21 cellular contexts compared by ENCODE assay signal in genomic region chr7:112254709-112255387, GRCh38. TPM values are rescaled to one million over a fixed set of nuclear protein-coding genes. Genes with fewer than 3 reads are reported as not detected.
DNase-seq lines count a peak whose midpoint lies in the region; ATAC-seq, FAIRE-seq and TF ChIP-seq lines count a peak whose summit lies in the region.
"Had no signal": no experiment of that assay in that cellular context is flagged by ENCODE, and none has a peak within 500 bp of the region (broad histone marks: within the 10 kb centered on the region; RNA-seq: fewer than 3 reads in every experiment).

No MANE protein-coding gene starts in this region.

- TF ChIP-seq CTCF in A549 (IDR thresholded peaks at IDR 0.05) (no peak), HEK293 (tag by site-specific recombination; IDR thresholded peaks at IDR 0.05) (no peak), VCaP (conservative IDR thresholded peaks at IDR 0.05) (no peak), left lung (IDR thresholded peaks at IDR 0.05) (no peak), osteoblast (IDR thresholded peaks at IDR 0.05; ENCODE audit: extremely low read depth, low read depth, low read length) (no peak)

- CTCF ChIA-PET in A549 (lab: Yijun Ruan, JAX): no interaction called here
- CTCF ChIA-PET in HEK293 (lab: Yijun Ruan, JAX): interaction anchor here (0.6 to 0.7 kb wide), 2 partner anchors 11 to 40 kb away, joined by 3 to 4 read pairs; no protein-coding TSS in a partner anchor

- intact Hi-C loops in left lung (cut with DNase I): no loop called here

- ATAC-seq in A549 (no peak), left lung (peak; percentile 12), HG02973 (IDR thresholded peaks at IDR 0.05; ENCODE audit: unreplicated experiment) (no peak)
- ATAC-seq: Right ventricle myocardium inferior had no signal

- H3K4me1 ChIP-seq in A549 (peaks cover 21% of the 10 kb centered on the region), HEK293 (ENCODE audit: control insufficient read depth, insufficient read depth, low read length) (peaks cover 5% of the 10 kb centered on the region), left lung (peaks cover 0 to 3% of the 10 kb centered on the region in 2 donors), osteoblast (ENCODE audit: insufficient read depth, low read length) (no peaks in the 10 kb centered on the region)

- DNase-seq in A549 (ENCODE audit: low read depth in 1 of 2, low spot score in 1 of 2): no peak
- no peak for DNase-seq in left lung
- no peak for DNase-seq in osteoblast (ENCODE audit: insufficient read length, low spot score, missing footprints)
- no peak for DNase-seq in cortex of kidney (lab: John Stamatoyannopoulos, UW)
- DNase-seq in effector CD8-positive, alpha-beta T cell (lab: John Stamatoyannopoulos, UW): no peak
- DNase-seq: CD4-positive, alpha-beta T cell; COR-L47; DMS79 treated with DMSO at 0.1 percent for 48 hours; GOT3; HCEC 1CT; NCI-H1694; NCI-H446; NCI-H526; OCI-M1; T-helper 1 cell had no signal

- no peaks in the 10 kb centered on the region for H4K20me1 ChIP-seq in osteoblast (ENCODE audit: insufficient read depth, low read length)

- TF ChIP-seq RAD21 in A549 (conservative IDR thresholded peaks at IDR 0.05 in 1 of 2, IDR thresholded peaks at IDR 0.05 in 1 of 2): no peak

- H3K27me3 ChIP-seq in left lung (no peaks in the 10 kb centered on the region), osteoblast (ENCODE audit: insufficient read depth, low read length) (no peaks in the 10 kb centered on the region)
- H3K27me3 ChIP-seq: SJSA1 had no signal

- no peak overlapping the region for H2AFZ ChIP-seq in osteoblast (ENCODE audit: low read length)

- 86% methylated on average over 6 of the region's 6 CpGs for WGBS in A549 (ENCODE audit: missing lambda C conversion rate)

- TF ChIP-seq POLR2A in A549 (IDR thresholded peaks at IDR 0.05; ENCODE audit: low read length): no peak

- POLR2A ChIA-PET in A549 (lab: Yijun Ruan, JAX): no interaction called here
- POLR2A ChIA-PET in HEK293 (lab: Yijun Ruan, JAX): no interaction called here

- H3K36me3 ChIP-seq in HEK293 (ENCODE audit: control insufficient read depth in 2 of 2, insufficient read depth in 1 of 2, low read length in 2 of 2) (no peaks in the 10 kb centered on the region), left lung (no peaks in the 10 kb centered on the region), osteoblast (ENCODE audit: insufficient read depth, low read length) (no peaks in the 10 kb centered on the region)
- H3K36me3 ChIP-seq: SJSA1 had no signal

- peak; percentile 56 for FAIRE-seq in A549 (lab: Jason Lieb, UNC)
- FAIRE-seq: GM12891 had no signal

- no peak for TF ChIP-seq EP300 in A549 (IDR thresholded peaks at IDR 0.05)

- H3K4me2 ChIP-seq in A549 (0 out of 3 replicates have a peak overlapping the region, but pooled peaks have one; percentile 5), osteoblast (ENCODE audit: insufficient read depth, low read length) (no peak overlapping the region)

- no peaks in the 10 kb centered on the region for H3K9me3 ChIP-seq in A549
- H3K9me3 ChIP-seq in HEK293 (ENCODE audit: control insufficient read depth, insufficient read depth, low read depth, low read length): no peaks in the 10 kb centered on the region
- H3K9me3 ChIP-seq in left lung: no peaks in the 10 kb centered on the region
- H3K9me3 ChIP-seq in osteoblast (ENCODE audit: low read depth, low read length): no peaks in the 10 kb centered on the region
- H3K9me3 ChIP-seq: SJSA1 had no signal

- H3K4me3 ChIP-seq in A549 (no peak overlapping the region), HEK293 (ENCODE audit: low read depth, low read length) (no peak overlapping the region), left lung (no peak overlapping the region), osteoblast (ENCODE audit: insufficient read depth, low read length) (no peak overlapping the region)
- H3K4me3 ChIP-seq: SJSA1 had no signal

- H3K79me2 ChIP-seq in osteoblast (ENCODE audit: insufficient read depth, low read length): peaks cover 2% of the 10 kb centered on the region

- H3K27ac ChIP-seq in A549 (no peak overlapping the region), HEK293 (ENCODE audit: extremely low read depth, low read depth, low read length) (no peak overlapping the region), VCaP (peak overlapping the region; percentile 81), left lung (no peak overlapping the region), osteoblast (ENCODE audit: low read depth, low read length) (no peak overlapping the region)
- H3K27ac ChIP-seq: SJSA1 had no signal

TF ChIP-seq in A549, 52 proteins besides CTCF, POLR2A, EP300 and RAD21:
- no peak for TF ChIP-seq HDAC2 (IDR thresholded peaks at IDR 0.05)
- TF ChIP-seq MAFK (IDR thresholded peaks at IDR 0.05; ENCODE audit: partially characterized antibody): peak; percentile 62

TF ChIP-seq in HEK293, 187 proteins besides CTCF, POLR2A, EP300 and RAD21:
- peak; percentile 75 for TF ChIP-seq PRDM10 (tag by site-specific recombination; IDR thresholded peaks at IDR 0.05)
- no peak for TF ChIP-seq WT1 (tag by site-specific recombination; IDR thresholded peaks at IDR 0.05)
- no peak for TF ChIP-seq ZNF391 (tag by site-specific recombination; IDR thresholded peaks at IDR 0.05; ENCODE audit: borderline replicate concordance, low read depth)
- peak; percentile 66 for TF ChIP-seq ZBTB6 (tag by site-specific recombination; IDR thresholded peaks at IDR 0.05)

RNA-seq across cellular contexts. Expression of gene ZNF277, which starts 48.4 kb away (rescaled TPM):
- polyA plus RNA-seq in A549 (2011; rRNA removed) (25.8 and 31.9 TPM in 2 replicates), A549 (2017; fragmentation: RNase III; extraction: RNeasy Plus Mini Kit Qiagen cat#74134 plus additional on column Dnase treatment) (18.5 to 23.4 TPM (median 22.5 TPM) in 3 replicates)
- polyA plus RNA-seq in A549 (2012; cell fraction: cytosol; rRNA removed): 5.0 and 5.7 TPM in 2 replicates
- polyA plus RNA-seq in A549 (2012; cell fraction: nucleus; rRNA removed): 1.7 and 3.4 TPM in 2 replicates
- 12.8 and 21.0 TPM in 2 replicates for polyA minus RNA-seq in A549 (2011; rRNA and poly(A)+ RNA removed)
- total RNA-seq in left lung (10 to 100 TPM; 19.8 to 29.8 TPM), osteoblast (58.6 and 69.8 TPM in 2 replicates)

RNA-seq across cellular contexts. Expression of gene DOCK4, which starts 48.6 kb away (rescaled TPM):
- polyA plus RNA-seq in A549 (2011; rRNA removed): 13.6 and 15.7 TPM in 2 replicates
- polyA plus RNA-seq in A549 (2012; cell fraction: cytosol; rRNA removed): 4.8 and 5.8 TPM in 2 replicates
- 11.1 and 13.1 TPM in 2 replicates for polyA plus RNA-seq in A549 (2012; cell fraction: nucleus; rRNA removed)
- 12.4 to 15.9 TPM (median 13.7 TPM) in 3 replicates for polyA plus RNA-seq in A549 (2017; fragmentation: RNase III; extraction: RNeasy Plus Mini Kit Qiagen cat#74134 plus additional on column Dnase treatment)
- polyA minus RNA-seq in A549 (2011; rRNA and poly(A)+ RNA removed): 24.5 and 35.2 TPM in 2 replicates
- 10 to 100 TPM; 38.9 to 63.6 TPM for total RNA-seq in left lung
- total RNA-seq in osteoblast: 31.5 and 31.8 TPM in 2 replicates
